Comparison of ENCODE assay signal across 21 cellular contexts in the genomic region with DNA sequence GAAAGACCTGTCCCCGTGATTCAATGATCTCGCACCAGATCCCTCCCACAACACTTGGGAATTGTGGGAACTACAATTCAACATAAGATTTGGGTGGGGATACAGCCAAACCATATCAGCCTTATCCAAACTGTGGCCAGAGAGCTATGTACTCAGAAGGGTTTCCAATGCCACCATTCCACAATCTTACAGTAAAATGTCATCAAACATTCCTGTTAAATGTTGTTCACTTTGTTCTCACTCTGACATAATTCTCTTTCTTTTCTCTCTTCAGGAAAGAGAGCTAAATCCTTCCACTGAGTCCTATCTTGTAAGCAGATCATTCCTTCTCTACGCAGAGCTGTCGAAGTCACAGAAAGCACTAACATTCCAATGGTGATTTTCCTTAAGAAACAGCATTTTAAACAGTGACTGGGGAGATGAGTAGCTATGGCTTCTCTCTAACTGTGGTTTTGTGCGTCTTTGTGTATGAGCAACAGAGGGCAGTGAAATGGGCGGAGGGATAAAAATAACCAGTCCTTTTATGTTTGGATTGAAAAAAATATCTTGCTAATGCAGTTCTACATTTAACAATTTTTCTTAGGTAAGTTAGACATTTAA.
"Had no signal": no experiment of that assay in that cellular context is flagged by ENCODE, and none has a peak within 500 bp of the region (broad histone marks: within the 10 kb centered on the region; RNA-seq: fewer than 3 reads in every experiment).

No MANE protein-coding gene starts in this region.

- ATAC-seq: activated CD4-positive, alpha-beta T cell treated with anti-CD3 and anti-CD28 coated beads for 36 hours; activated naive CD4-positive, alpha-beta T cell treated with anti-CD3 and anti-CD28 coated beads, Interleukin-2, amount 50 U/mL, for 72 hours; left colon; lower lobe of right lung had no signal

- H3K27ac Mint-ChIP-seq: activated CD4-positive, alpha-beta T cell treated with anti-CD3 and anti-CD28 coated beads for 36 hours; activated naive CD4-positive, alpha-beta T cell treated with anti-CD3 and anti-CD28 coated beads, Interleukin-2, amount 50 U/mL, for 72 hours; activated T-helper 1 cell treated with anti-CD3 and anti-CD28 coated beads, Interleukin-12 subunit alpha, Interleukin-12 subunit beta, Interleukin-2, Interleukin-4 antibody, amounts not matched to agents 30 ng/mL and 10 ng/mL and 1 ng/mL, durations not matched to agents 14 hours and 24 hours and 36 hours; brain; dendritic cell treated with granulocyte-macrophage colony-stimulating factor and Interleukin-4, amounts not matched to agents 40 ng/mL and 50 ng/mL, for 4 days; progenitor cell of endocrine pancreas had no signal

- H3K27ac ChIP-seq: adrenal gland, esophagus squamous epithelium, lower lobe of right lung, right atrium auricular region, tibial artery, uterus had no signal

- H3K4me1 ChIP-seq: adrenal gland, esophagus squamous epithelium, lower lobe of right lung, tibial artery, uterus had no signal

- H3K36me3 ChIP-seq: adrenal gland, esophagus squamous epithelium, lower lobe of right lung, right atrium auricular region, tibial artery, uterus had no signal

- H3K9me3 Mint-ChIP-seq: activated T-helper 1 cell treated with anti-CD3 and anti-CD28 coated beads, Interleukin-12 subunit alpha, Interleukin-12 subunit beta, Interleukin-2, Interleukin-4 antibody, amounts not matched to agents 30 ng/mL and 10 ng/mL and 1 ng/mL, durations not matched to agents 14 hours and 24 hours and 36 hours had no signal

- H3K27me3 Mint-ChIP-seq: brain; dendritic cell treated with granulocyte-macrophage colony-stimulating factor and Interleukin-4, amounts not matched to agents 40 ng/mL and 50 ng/mL, for 4 days; progenitor cell of endocrine pancreas had no signal

- DNase-seq: activated CD4-positive, alpha-beta T cell treated with anti-CD3 and anti-CD28 coated beads for 36 hours; activated CD4-positive, alpha-beta T cell treated with anti-CD3 and anti-CD28 coated beads, Interleukin-2, amount 50 U/mL, for 48 hours; activated gamma-delta T cell treated with Interleukin-2 at 50 U/mL for 16 hours; adrenal gland; central memory CD4-positive, alpha-beta T cell; effector memory CD4-positive, alpha-beta T cell; esophagus squamous epithelium; islet precursor cell; left colon; lower lobe of right lung; stimulated activated CD4-positive, alpha-beta T cell treated with anti-CD3 and anti-CD28 coated beads, Interleukin-2, amount 100 ng/mL, for 24 hours; stimulated activated naive CD4-positive, alpha-beta T cell treated with Interleukin-2 at 50 U/mL for 16 hours; substantia nigra; tibial artery; uterus had no signal

- H3K9me3 ChIP-seq: adrenal gland, esophagus squamous epithelium, lower lobe of right lung, right atrium auricular region, tibial artery, uterus had no signal

- H3K36me3 Mint-ChIP-seq: activated naive CD4-positive, alpha-beta T cell treated with anti-CD3 and anti-CD28 coated beads, Interleukin-2, amount 50 U/mL, for 72 hours; brain had no signal

- H3K27me3 ChIP-seq: adrenal gland, esophagus squamous epithelium, right atrium auricular region, tibial artery, uterus had no signal

- H3K4me1 Mint-ChIP-seq: activated CD4-positive, alpha-beta T cell treated with anti-CD3 and anti-CD28 coated beads for 36 hours had no signal

- H3K4me3 Mint-ChIP-seq: activated CD4-positive, alpha-beta T cell treated with anti-CD3 and anti-CD28 coated beads for 36 hours; activated T-helper 1 cell treated with anti-CD3 and anti-CD28 coated beads, Interleukin-12 subunit alpha, Interleukin-12 subunit beta, Interleukin-2, Interleukin-4 antibody, amounts not matched to agents 30 ng/mL and 10 ng/mL and 1 ng/mL, durations not matched to agents 14 hours and 24 hours and 36 hours; brain; dendritic cell treated with granulocyte-macrophage colony-stimulating factor and Interleukin-4, amounts not matched to agents 40 ng/mL and 50 ng/mL, for 4 days had no signal

- H3K4me3 ChIP-seq: adrenal gland, esophagus squamous epithelium, lower lobe of right lung, right atrium auricular region, tibial artery, uterus had no signal
